ENCODE assay signal across 15 cellular contexts in the genomic region with DNA sequence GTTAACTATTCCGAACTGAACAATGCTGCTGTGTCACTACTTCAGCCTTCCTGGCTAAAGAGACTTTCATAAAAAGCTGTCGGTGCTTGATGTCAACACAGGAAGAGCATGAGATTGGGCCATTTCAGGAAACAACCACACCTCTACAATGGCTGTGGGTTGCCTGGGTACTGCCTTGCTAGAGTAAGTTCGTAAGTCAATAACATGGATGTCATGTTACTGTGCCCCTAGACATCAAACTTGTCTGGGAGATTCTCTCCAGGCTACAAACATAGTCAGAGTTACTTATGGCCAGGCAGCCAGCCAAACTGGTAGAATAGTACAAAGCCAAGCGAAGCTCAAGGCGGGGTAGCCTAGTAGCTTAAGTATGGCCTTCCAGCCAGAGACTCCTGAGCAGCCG. TPM values are rescaled to one million over a fixed set of nuclear protein-coding genes. Genes with fewer than 3 reads are reported as not detected.
DNase-seq lines count a peak whose midpoint lies in the region; ATAC-seq and TF ChIP-seq lines count a peak whose summit lies in the region.
"Had no signal": no experiment of that assay in that cellular context is flagged by ENCODE, and none has a peak within 500 bp of the region (broad histone marks: within the 10 kb centered on the region; RNA-seq: fewer than 3 reads in every experiment).

No MANE protein-coding gene starts in this region.

- 76% methylated on average over 6 of the region's 6 CpGs for WGBS in esophagus muscularis mucosa
- 46 to 70% methylated on average over 6 of the region's 6 CpGs for WGBS in lower leg skin, 2 donors

- peaks cover 55 to 81% (median 67%) of the 10 kb centered on the region in 4 donors for H3K4me1 ChIP-seq in esophagus muscularis mucosa
- peaks cover 5% of the 10 kb centered on the region for H3K4me1 ChIP-seq in osteoblast (ENCODE audit: insufficient read depth, low read length)

- in situ Hi-C loops in G401 (cut with HindIII; ENCODE audit: low sequenced_read_pairs) = no loop called here

- no peaks in the 10 kb centered on the region for H3K27me3 ChIP-seq in CD4-positive, alpha-beta T cell (ENCODE audit: control insufficient read depth, insufficient read depth, low read length)
- H3K27me3 ChIP-seq in esophagus muscularis mucosa (no peaks in the 10 kb centered on the region), osteoblast (ENCODE audit: insufficient read depth, low read length) (no peaks in the 10 kb centered on the region)

- POLR2A ChIA-PET in CD4-positive, alpha-beta T cell (lab: Charles Lee) = interaction anchor here (1.0 to 1.6 kb wide), 4 partner anchors 16 to 24 kb away, joined by 3 to 7 read pairs (median 4); no protein-coding TSS in a partner anchor

- peak overlapping the region; percentile 47 for H3K4me3 Mint-ChIP-seq in CD4-positive, alpha-beta T cell
- H3K4me3 Mint-ChIP-seq in T-helper 2 cell treated with Interferon-gamma antibody and Interleukin-4, amounts not matched to agents 5 μg/mL and 100 μg/mL, for 36 hours = peak overlapping the region; percentile 8
- no peak overlapping the region for H3K4me3 Mint-ChIP-seq in natural killer cell treated with Interleukin-12 subunit alpha and Interleukin-12 subunit beta and Interleukin-15 and Interleukin-18, amount 100 ng/mL, for 72 hours
- H3K4me3 Mint-ChIP-seq: B cell, mesothelial cell of epicardium had no signal

- H3K27ac ChIP-seq in CD4-positive, alpha-beta T cell (ENCODE audit: low read depth, low read length) = peak overlapping the region; percentile 34
- H3K27ac ChIP-seq in esophagus muscularis mucosa (replicated peaks in 1 of 4) (peak overlapping the region; percentile 49 to 75 (median 62)), osteoblast (ENCODE audit: low read depth, low read length) (no peak overlapping the region)

- H3K4me2 ChIP-seq in osteoblast (ENCODE audit: insufficient read depth, low read length) = no peak overlapping the region

- no peak for TF ChIP-seq CTCF in CD4-positive, alpha-beta T cell (IDR thresholded peaks at IDR 0.05)
- TF ChIP-seq CTCF in esophagus muscularis mucosa (IDR thresholded peaks at IDR 0.05) (no peak), lower leg skin (IDR thresholded peaks at IDR 0.05) (no peak), osteoblast (IDR thresholded peaks at IDR 0.05; ENCODE audit: extremely low read depth, low read depth, low read length) (no peak)

- TF ChIP-seq POLR2A in esophagus muscularis mucosa (IDR thresholded peaks at IDR 0.05; ENCODE audit: low read depth) (no peak), lower leg skin (IDR thresholded peaks at IDR 0.05) (no peak)

- peak; percentile 73 for ATAC-seq in CD4-positive, alpha-beta T cell (ENCODE audit: poor library complexity)
- ATAC-seq in natural killer cell treated with Interleukin-12 subunit alpha and Interleukin-12 subunit beta and Interleukin-15 and Interleukin-18, amount 100 ng/mL, for 72 hours = peak; percentile 41 to 50
- ATAC-seq: K562 had no signal

- no peak overlapping the region for H2AFZ ChIP-seq in osteoblast (ENCODE audit: low read length)

- no peak overlapping the region for H3K4me3 ChIP-seq in esophagus muscularis mucosa
- no peak overlapping the region for H3K4me3 ChIP-seq in lower leg skin (ENCODE audit: low read depth, poor library complexity, severe bottlenecking)
- H3K4me3 ChIP-seq in osteoblast (ENCODE audit: insufficient read depth, low read length) = no peak overlapping the region
- H3K4me3 ChIP-seq: K562 had no signal

- H3K36me3 Mint-ChIP-seq in CD4-positive, alpha-beta T cell (ENCODE audit: low read depth) = peaks cover 97% of the 10 kb centered on the region
- peaks cover 71% of the 10 kb centered on the region for H3K36me3 Mint-ChIP-seq in T-helper 2 cell treated with Interferon-gamma antibody and Interleukin-4, amounts not matched to agents 5 μg/mL and 100 μg/mL, for 36 hours (ENCODE audit: low read depth)
- peaks cover 47% of the 10 kb centered on the region for H3K36me3 Mint-ChIP-seq in natural killer cell treated with Interleukin-12 subunit alpha and Interleukin-12 subunit beta and Interleukin-15 and Interleukin-18, amount 100 ng/mL, for 72 hours

- no peak for TF ChIP-seq EP300 in esophagus muscularis mucosa (IDR thresholded peaks at IDR 0.05)

- peak overlapping the region; percentile 50 for H3K27ac Mint-ChIP-seq in CD4-positive, alpha-beta T cell
- H3K27ac Mint-ChIP-seq in T-helper 2 cell treated with Interferon-gamma antibody and Interleukin-4, amounts not matched to agents 5 μg/mL and 100 μg/mL, for 36 hours = peak overlapping the region; percentile 62
- peak overlapping the region; percentile 68 to 78 for H3K27ac Mint-ChIP-seq in natural killer cell treated with Interleukin-12 subunit alpha and Interleukin-12 subunit beta and Interleukin-15 and Interleukin-18, amount 100 ng/mL, for 72 hours
- H3K27ac Mint-ChIP-seq: B cell, mesothelial cell of epicardium had no signal

- H3K9me3 Mint-ChIP-seq in CD4-positive, alpha-beta T cell = no peaks in the 10 kb centered on the region
- H3K9me3 Mint-ChIP-seq in T-helper 2 cell treated with Interferon-gamma antibody and Interleukin-4, amounts not matched to agents 5 μg/mL and 100 μg/mL, for 36 hours = no peaks in the 10 kb centered on the region
- H3K9me3 Mint-ChIP-seq in natural killer cell treated with Interleukin-12 subunit alpha and Interleukin-12 subunit beta and Interleukin-15 and Interleukin-18, amount 100 ng/mL, for 72 hours = no peaks in the 10 kb centered on the region
- H3K9me3 Mint-ChIP-seq: mesothelial cell of epicardium had no signal

- no peaks in the 10 kb centered on the region for H3K9me3 ChIP-seq in CD4-positive, alpha-beta T cell (ENCODE audit: control insufficient read depth, low read length)
- H3K9me3 ChIP-seq in esophagus muscularis mucosa (no peaks in the 10 kb centered on the region), osteoblast (ENCODE audit: low read depth, low read length) (no peaks in the 10 kb centered on the region)

- H3K4me1 Mint-ChIP-seq in CD4-positive, alpha-beta T cell (ENCODE audit: low read depth) = peaks cover 77% of the 10 kb centered on the region
- H3K4me1 Mint-ChIP-seq in T-helper 2 cell treated with Interferon-gamma antibody and Interleukin-4, amounts not matched to agents 5 μg/mL and 100 μg/mL, for 36 hours (ENCODE audit: low read depth) = peaks cover 48% of the 10 kb centered on the region
- peaks cover 57 to 64% of the 10 kb centered on the region in 2 donors for H3K4me1 Mint-ChIP-seq in natural killer cell treated with Interleukin-12 subunit alpha and Interleukin-12 subunit beta and Interleukin-15 and Interleukin-18, amount 100 ng/mL, for 72 hours (ENCODE audit: low read depth in 2 of 2)
- H3K4me1 Mint-ChIP-seq: mesothelial cell of epicardium had no signal

- H3K36me3 ChIP-seq in esophagus muscularis mucosa (peaks cover 33 to 61% (median 50%) of the 10 kb centered on the region in 4 donors), osteoblast (ENCODE audit: insufficient read depth, low read length) (peaks cover 90% of the 10 kb centered on the region)

- H4K20me1 ChIP-seq in osteoblast (ENCODE audit: insufficient read depth, low read length) = peaks cover 32% of the 10 kb centered on the region

- no peaks in the 10 kb centered on the region for H3K27me3 Mint-ChIP-seq in CD4-positive, alpha-beta T cell
- H3K27me3 Mint-ChIP-seq in T-helper 2 cell treated with Interferon-gamma antibody and Interleukin-4, amounts not matched to agents 5 μg/mL and 100 μg/mL, for 36 hours (ENCODE audit: low read depth) = no peaks in the 10 kb centered on the region
- H3K27me3 Mint-ChIP-seq in natural killer cell treated with Interleukin-12 subunit alpha and Interleukin-12 subunit beta and Interleukin-15 and Interleukin-18, amount 100 ng/mL, for 72 hours = no peaks in the 10 kb centered on the region
- H3K27me3 Mint-ChIP-seq: B cell had no signal

- no peak for DNase-seq in CD4-positive, alpha-beta T cell
- DNase-seq in T-helper 2 cell treated with Interferon-gamma antibody and Interleukin-4, amounts not matched to agents 5 μg/mL and 100 μg/mL, for 36 hours (ENCODE audit: low spot score) = no peak
- DNase-seq in esophagus muscularis mucosa (ENCODE audit: extremely low spot score) = no peak
- no peak for DNase-seq in natural killer cell treated with Interleukin-12 subunit alpha and Interleukin-12 subunit beta and Interleukin-15 and Interleukin-18, amount 100 ng/mL, for 72 hours (ENCODE audit: low spot score)
- no peak for DNase-seq in lower leg skin (ENCODE audit: low spot score in 2 of 2)
- no peak for DNase-seq in G401 (ENCODE audit: low spot score)
- DNase-seq in NCI-H2107 (lab: John Stamatoyannopoulos, UW) = no peak
- DNase-seq in osteoblast (ENCODE audit: insufficient read length, low spot score, missing footprints) = no peak
- DNase-seq: activated CD4-positive, alpha-beta T cell treated with anti-CD3 and anti-CD28 coated beads, Interleukin-2, amount 50 U/mL, for 4 hours; NCI-H1417; NCI-H446; stimulated activated CD4-positive, alpha-beta T cell treated with anti-CD3 and anti-CD28 coated beads, Interleukin-1b, Interleukin-23, amount 100 ng/mL, for 48 hours had no signal

- H3K79me2 ChIP-seq in osteoblast (ENCODE audit: insufficient read depth, low read length) = peaks cover 77% of the 10 kb centered on the region

- CTCF ChIA-PET in CD4-positive, alpha-beta T cell (lab: Charles Lee) = interaction anchor here (0.7 kb wide), 1 partner anchor 11 kb away, joined by 3 read pairs; no protein-coding TSS in a partner anchor

- intact Hi-C loops in CD4-positive, alpha-beta T cell (cut with DNase I, micrococcal nuclease) = no loop called here
- intact Hi-C loops in esophagus muscularis mucosa (cut with DNase I) (no loop called here), lower leg skin (cut with DNase I; ENCODE audit: low total_unique reads) (no loop called here)

RNA-seq across cellular contexts. Expression of gene MAX, which starts 23.1 kb away (rescaled TPM):
- total RNA-seq in CD4-positive, alpha-beta T cell = 100 to 1,000 TPM; 159 to 171 TPM
- total RNA-seq in esophagus muscularis mucosa (10 to 100 TPM; 69.3 to 88.0 (median 77.4) TPM), lower leg skin (100 to 1,000 TPM in 1 of 4 donors, 10 to 100 TPM in 3; 61.0 to 126 (median 65.6) TPM), osteoblast (66.6 and 72.8 TPM in 2 replicates)
- 100 to 1,000 TPM; 167 to 171 TPM for total RNA-seq in natural killer cell treated with Interleukin-12 subunit alpha and Interleukin-12 subunit beta and Interleukin-15 and Interleukin-18, amount 100 ng/mL, for 72 hours
- 23.6 and 29.5 TPM in 2 replicates for total RNA-seq in G401 (2014; rRNA removed; shearing (Covaris generic))
